In genomic region chr1:179548666-179549367, GRCh38 we compare ENCODE assay signal across 8 cellular contexts. TPM values are rescaled to one million over a fixed set of nuclear protein-coding genes. Genes with fewer than 3 reads are reported as not detected.
"Had no signal": no experiment of that assay in that cellular context is flagged by ENCODE, and none has a peak within 500 bp of the region (broad histone marks: within the 10 kb centered on the region; RNA-seq: fewer than 3 reads in every experiment).

No MANE protein-coding gene starts in this region.

- H3K27ac Mint-ChIP-seq: GM23338, H9, IgD-negative memory B cell had no signal

- H3K9me3 Mint-ChIP-seq: GM23338, H9 had no signal

- H3K36me3 Mint-ChIP-seq: IgD-negative memory B cell had no signal

- DNase-seq: H9, HCEC 1CT had no signal

- ATAC-seq: GM23338, HepG2 had no signal

- H3K4me3 Mint-ChIP-seq: GM23338, H9, IgD-negative memory B cell had no signal

- H3K27ac ChIP-seq: HL-60 had no signal

RNA-seq across cellular contexts. Expression of gene NPHS2, which starts 26.9 kb away (rescaled TPM):
- total RNA-seq: GM23338, H1, H9, HepG2, HT1080 had no signal

RNA-seq across cellular contexts. Expression of gene TDRD5, which starts 42.8 kb away (rescaled TPM):
- total RNA-seq: HepG2, HT1080 had no signal
